Comparison of ENCODE assay signal across 13 cellular contexts in genomic region chr18:36871801-36872200, GRCh38. TPM values are rescaled to one million over a fixed set of nuclear protein-coding genes. Genes with fewer than 3 reads are reported as not detected.
DNase-seq lines count a peak whose midpoint lies in the region; ATAC-seq lines count a peak whose summit lies in the region.
"Had no signal": no experiment of that assay in that cellular context is flagged by ENCODE, and none has a peak within 500 bp of the region (broad histone marks: within the 10 kb centered on the region; RNA-seq: fewer than 3 reads in every experiment).

No MANE protein-coding gene starts in this region.

- no peak overlapping the region for H3K27ac ChIP-seq in mesenchymal stem cell (ENCODE audit: low read length, poor library complexity, severe bottlenecking)
- no peak overlapping the region for H3K27ac ChIP-seq in trophoblast cell (ENCODE audit: low read depth, low read length)
- H3K27ac ChIP-seq: BLaER1 treated with 17β-estradiol and CSF1 and Interleukin-3, amounts not matched to agents 10 nM and 100 nM had no signal

- H3K4me3 Mint-ChIP-seq in activated T-helper 1 cell treated with anti-CD3 and anti-CD28 coated beads, Interleukin-12 subunit alpha, Interleukin-12 subunit beta, Interleukin-2, Interleukin-4 antibody, amounts not matched to agents 30 ng/mL and 10 ng/mL and 1 ng/mL, durations not matched to agents 14 hours and 24 hours and 36 hours = no peak overlapping the region
- H3K4me3 Mint-ChIP-seq: CD4-positive, CD25-positive, alpha-beta regulatory T cell had no signal

- H3K14ac ChIP-seq in mesenchymal stem cell (ENCODE audit: low read length in 2 of 2) (no peak overlapping the region), trophoblast cell (ENCODE audit: low read length) (no peak overlapping the region)

- H2AFZ ChIP-seq in mesenchymal stem cell (ENCODE audit: low read depth, low read length) (no peak overlapping the region), trophoblast cell (ENCODE audit: insufficient read depth, low read length, poor library complexity) (no peak overlapping the region)

- no peak overlapping the region for H3K4me3 ChIP-seq in mesenchymal stem cell (ENCODE audit: insufficient read depth in 1 of 2, low read depth in 1 of 2, low read length in 2 of 2)
- no peak overlapping the region for H3K4me3 ChIP-seq in trophoblast cell (ENCODE audit: low read depth, low read length)
- H3K4me3 ChIP-seq: BLaER1 treated with 17β-estradiol and CSF1 and Interleukin-3, amounts not matched to agents 10 nM and 100 nM; HAP-1 had no signal

- peaks cover 4% of the 10 kb centered on the region for H3K36me3 Mint-ChIP-seq in activated T-helper 1 cell treated with anti-CD3 and anti-CD28 coated beads, Interleukin-12 subunit alpha, Interleukin-12 subunit beta, Interleukin-2, Interleukin-4 antibody, amounts not matched to agents 30 ng/mL and 10 ng/mL and 1 ng/mL, durations not matched to agents 14 hours and 24 hours and 36 hours (ENCODE audit: low read depth)

- no peak for ATAC-seq in GM21423 (IDR thresholded peaks at IDR 0.05; ENCODE audit: unreplicated experiment)

- intact Hi-C loops in activated T-helper 1 cell treated with anti-CD3 and anti-CD28 coated beads, Interleukin-12 subunit alpha, Interleukin-12 subunit beta, Interleukin-2, Interleukin-4 antibody, amounts not matched to agents 30 ng/mL and 10 ng/mL and 1 ng/mL, durations not matched to agents 14 hours and 24 hours and 36 hours (cut with micrococcal nuclease) = no loop called here

- H3K23ac ChIP-seq in mesenchymal stem cell (ENCODE audit: low read length in 2 of 2) (no peak overlapping the region), trophoblast cell (ENCODE audit: low read length) (no peak overlapping the region)

- no peak overlapping the region for H3K9ac ChIP-seq in mesenchymal stem cell (ENCODE audit: low read length)
- H3K9ac ChIP-seq in trophoblast cell (ENCODE audit: low read length) = no peak overlapping the region
- H3K9ac ChIP-seq: BLaER1 treated with 17β-estradiol and CSF1 and Interleukin-3, amounts not matched to agents 10 nM and 100 nM had no signal

- H3K9me3 ChIP-seq in mesenchymal stem cell (ENCODE audit: control insufficient read depth, low read length) (no peaks in the 10 kb centered on the region), trophoblast cell (ENCODE audit: insufficient read depth, low read depth, low read length) (no peaks in the 10 kb centered on the region)
- H3K9me3 ChIP-seq: HAP-1 had no signal

- H3K27me3 Mint-ChIP-seq in activated T-helper 1 cell treated with anti-CD3 and anti-CD28 coated beads, Interleukin-12 subunit alpha, Interleukin-12 subunit beta, Interleukin-2, Interleukin-4 antibody, amounts not matched to agents 30 ng/mL and 10 ng/mL and 1 ng/mL, durations not matched to agents 14 hours and 24 hours and 36 hours (ENCODE audit: insufficient read depth) = no peaks in the 10 kb centered on the region
- H3K27me3 Mint-ChIP-seq: CD4-positive, CD25-positive, alpha-beta regulatory T cell had no signal

- H2AK5ac ChIP-seq in mesenchymal stem cell (ENCODE audit: low read length, severe bottlenecking) = peak overlapping the region; percentile 62
- H2AK5ac ChIP-seq in trophoblast cell (ENCODE audit: low read length) = no peak overlapping the region

- H3K79me1 ChIP-seq in mesenchymal stem cell (replicated peaks; ENCODE audit: low read length, poor library complexity, severe bottlenecking) (no peaks in the 10 kb centered on the region), trophoblast cell (ENCODE audit: low read length) (no peaks in the 10 kb centered on the region)

- no peaks in the 10 kb centered on the region for H3K79me2 ChIP-seq in trophoblast cell (ENCODE audit: control insufficient read depth, insufficient read depth, low read length, poor library complexity)

- peaks cover 12% of the 10 kb centered on the region for H3K9me3 Mint-ChIP-seq in activated T-helper 1 cell treated with anti-CD3 and anti-CD28 coated beads, Interleukin-12 subunit alpha, Interleukin-12 subunit beta, Interleukin-2, Interleukin-4 antibody, amounts not matched to agents 30 ng/mL and 10 ng/mL and 1 ng/mL, durations not matched to agents 14 hours and 24 hours and 36 hours

- H3K27me3 ChIP-seq in mesenchymal stem cell (ENCODE audit: control insufficient read depth in 1 of 2, insufficient read depth in 1 of 2, low read length in 2 of 2) (no peaks in the 10 kb centered on the region), trophoblast cell (ENCODE audit: insufficient read depth, low read length) (no peaks in the 10 kb centered on the region)
- H3K27me3 ChIP-seq: BLaER1 treated with 17β-estradiol and CSF1 and Interleukin-3, amounts not matched to agents 10 nM and 100 nM had no signal

- no peak overlapping the region for H4K91ac ChIP-seq in mesenchymal stem cell (ENCODE audit: low read length)
- H4K91ac ChIP-seq in trophoblast cell (ENCODE audit: low read depth, low read length) = no peak overlapping the region

- 100% methylated on average over 3 of the region's 3 CpGs for WGBS in mesenchymal stem cell
- no CpG with 5 or more reads among the region's 3 CpGs for WGBS in trophoblast cell (ENCODE audit: extremely low coverage, insufficient coverage, insufficient read length)

- H2BK120ac ChIP-seq in mesenchymal stem cell (ENCODE audit: low read depth, low read length) (no peak overlapping the region), trophoblast cell (ENCODE audit: insufficient read depth, low read length, poor library complexity) (no peak overlapping the region)

- no peak overlapping the region for H3K27ac Mint-ChIP-seq in activated T-helper 1 cell treated with anti-CD3 and anti-CD28 coated beads, Interleukin-12 subunit alpha, Interleukin-12 subunit beta, Interleukin-2, Interleukin-4 antibody, amounts not matched to agents 30 ng/mL and 10 ng/mL and 1 ng/mL, durations not matched to agents 14 hours and 24 hours and 36 hours
- H3K27ac Mint-ChIP-seq: CD4-positive, CD25-positive, alpha-beta regulatory T cell had no signal

- H3K36me3 ChIP-seq in mesenchymal stem cell (ENCODE audit: control insufficient read depth in 1 of 2, insufficient read depth in 2 of 2, low read depth in 1 of 2, low read length in 2 of 2) = no peaks in the 10 kb centered on the region
- no peaks in the 10 kb centered on the region for H3K36me3 ChIP-seq in trophoblast cell (ENCODE audit: control insufficient read depth in 1 of 2, insufficient read depth in 2 of 2, low read length in 2 of 2)
- H3K36me3 ChIP-seq: HAP-1 had no signal

- H2BK15ac ChIP-seq in mesenchymal stem cell (ENCODE audit: low read depth, poor library complexity, severe bottlenecking) = no peak overlapping the region

- H3K4me1 ChIP-seq in mesenchymal stem cell (ENCODE audit: control insufficient read depth, insufficient read depth, low read depth, low read length) = peaks cover 1% of the 10 kb centered on the region
- H3K4me1 ChIP-seq in trophoblast cell (ENCODE audit: control insufficient read depth in 1 of 2, insufficient read depth in 2 of 2, low read length in 2 of 2) = no peaks in the 10 kb centered on the region
- H3K4me1 ChIP-seq: BLaER1 treated with 17β-estradiol and CSF1 and Interleukin-3, amounts not matched to agents 10 nM and 100 nM; HAP-1 had no signal

- no peak overlapping the region for H3K18ac ChIP-seq in mesenchymal stem cell (ENCODE audit: low read depth in 1 of 2, low read length in 2 of 2)
- H3K18ac ChIP-seq in trophoblast cell (ENCODE audit: low read length) = no peak overlapping the region

- H2BK12ac ChIP-seq in mesenchymal stem cell (ENCODE audit: low read length in 2 of 2) (no peak overlapping the region), trophoblast cell (ENCODE audit: low read length) (no peak overlapping the region)

- peak; percentile 18 for DNase-seq in ELF-1 (ENCODE audit: low read depth, low spot score)
- peak; percentile 8 for DNase-seq in M059J (ENCODE audit: low read depth)
- DNase-seq in mesenchymal stem cell = no peak
- peak; percentile 26 to 69 for DNase-seq in trophoblast cell
- no peak for DNase-seq in activated gamma-delta T cell (lab: John Stamatoyannopoulos, UW)
- DNase-seq in activated T-helper 1 cell treated with anti-CD3 and anti-CD28 coated beads, Interleukin-12 subunit alpha, Interleukin-12 subunit beta, Interleukin-2, Interleukin-4 antibody, amounts not matched to agents 30 ng/mL and 10 ng/mL and 1 ng/mL, durations not matched to agents 14 hours and 24 hours and 36 hours (ENCODE audit: low spot score) = no peak
- DNase-seq: ACHN; CD4-positive, CD25-positive, alpha-beta regulatory T cell; DMS53; GOT3 had no signal

- peaks cover 9% of the 10 kb centered on the region for H3K4me1 Mint-ChIP-seq in activated T-helper 1 cell treated with anti-CD3 and anti-CD28 coated beads, Interleukin-12 subunit alpha, Interleukin-12 subunit beta, Interleukin-2, Interleukin-4 antibody, amounts not matched to agents 30 ng/mL and 10 ng/mL and 1 ng/mL, durations not matched to agents 14 hours and 24 hours and 36 hours (ENCODE audit: low read depth)

- H2BK5ac ChIP-seq in mesenchymal stem cell (ENCODE audit: low read depth, low read length, poor library complexity, severe bottlenecking) = no peak overlapping the region
- H2BK5ac ChIP-seq in trophoblast cell (ENCODE audit: low read depth, low read length, poor library complexity) = no peak overlapping the region

- no peak overlapping the region for H4K8ac ChIP-seq in mesenchymal stem cell (ENCODE audit: low read length)
- H4K8ac ChIP-seq in trophoblast cell (ENCODE audit: low read depth, low read length) = no peak overlapping the region

- H4K12ac ChIP-seq in trophoblast cell (ENCODE audit: low read depth, low read length) = no peak overlapping the region

- H3K4me2 ChIP-seq in mesenchymal stem cell (ENCODE audit: low read length, poor library complexity, severe bottlenecking) (no peak overlapping the region), trophoblast cell (ENCODE audit: low read length) (no peak overlapping the region)
- H3K4me2 ChIP-seq: BLaER1 treated with 17β-estradiol and CSF1 and Interleukin-3, amounts not matched to agents 10 nM and 100 nM had no signal

- H3K4ac ChIP-seq in mesenchymal stem cell (ENCODE audit: low read depth in 1 of 2, low read length in 2 of 2) (no peak overlapping the region), trophoblast cell (ENCODE audit: low read depth, low read length) (no peak overlapping the region)

RNA-seq across cellular contexts. Expression of gene KIAA1328, which starts 42.9 kb away (rescaled TPM):
- 4.3 and 7.4 TPM in 2 replicates for total RNA-seq in M059J (2014; rRNA removed; shearing (Covaris generic))
- polyA plus RNA-seq in mesenchymal stem cell (2013, experiment 1 of 2) = 2.7 TPM
- polyA plus RNA-seq in mesenchymal stem cell (2013, experiment 2 of 2) = 2.7 TPM
- 2.5 and 3.0 TPM in 2 replicates for polyA plus RNA-seq in trophoblast cell (2013)
- 6.7 and 8.2 TPM in 2 replicates for total RNA-seq in activated T-helper 1 cell treated with anti-CD3 and anti-CD28 coated beads, Interleukin-12 subunit alpha, Interleukin-12 subunit beta, Interleukin-2, Interleukin-4 antibody, amounts not matched to agents 30 ng/mL and 10 ng/mL and 1 ng/mL, durations not matched to agents 14 hours and 24 hours and 36 hours

RNA-seq across cellular contexts. Expression of gene TPGS2, which starts 43.0 kb away (rescaled TPM):
- 348 and 379 TPM in 2 replicates for total RNA-seq in M059J (2014; rRNA removed; shearing (Covaris generic))
- 137 TPM for polyA plus RNA-seq in mesenchymal stem cell (2013, experiment 1 of 2)
- polyA plus RNA-seq in mesenchymal stem cell (2013, experiment 2 of 2) = 138 TPM
- 106 and 113 TPM in 2 replicates for polyA plus RNA-seq in trophoblast cell (2013)
- total RNA-seq in activated T-helper 1 cell treated with anti-CD3 and anti-CD28 coated beads, Interleukin-12 subunit alpha, Interleukin-12 subunit beta, Interleukin-2, Interleukin-4 antibody, amounts not matched to agents 30 ng/mL and 10 ng/mL and 1 ng/mL, durations not matched to agents 14 hours and 24 hours and 36 hours = 68.5 and 72.6 TPM in 2 replicates

Comparison
In these comparisons a context has a peak if more than half of its experiments do, and no peak if none do; other contexts are left out.
1. DNase-seq: peak in ELF-1 (single experiment), M059J (single experiment) and trophoblast cell (2 of 2); none in mesenchymal stem cell (single experiment), activated gamma-delta T cell (single experiment) and activated T-helper 1 cell treated with anti-CD3 and anti-CD28 coated beads, Interleukin-12 subunit alpha, Interleukin-12 subunit beta, Interleukin-2, Interleukin-4 antibody, amounts not matched to agents 30 ng/mL and 10 ng/mL and 1 ng/mL, durations not matched to agents 14 hours and 24 hours and 36 hours (single experiment).